In the genomic region with DNA sequence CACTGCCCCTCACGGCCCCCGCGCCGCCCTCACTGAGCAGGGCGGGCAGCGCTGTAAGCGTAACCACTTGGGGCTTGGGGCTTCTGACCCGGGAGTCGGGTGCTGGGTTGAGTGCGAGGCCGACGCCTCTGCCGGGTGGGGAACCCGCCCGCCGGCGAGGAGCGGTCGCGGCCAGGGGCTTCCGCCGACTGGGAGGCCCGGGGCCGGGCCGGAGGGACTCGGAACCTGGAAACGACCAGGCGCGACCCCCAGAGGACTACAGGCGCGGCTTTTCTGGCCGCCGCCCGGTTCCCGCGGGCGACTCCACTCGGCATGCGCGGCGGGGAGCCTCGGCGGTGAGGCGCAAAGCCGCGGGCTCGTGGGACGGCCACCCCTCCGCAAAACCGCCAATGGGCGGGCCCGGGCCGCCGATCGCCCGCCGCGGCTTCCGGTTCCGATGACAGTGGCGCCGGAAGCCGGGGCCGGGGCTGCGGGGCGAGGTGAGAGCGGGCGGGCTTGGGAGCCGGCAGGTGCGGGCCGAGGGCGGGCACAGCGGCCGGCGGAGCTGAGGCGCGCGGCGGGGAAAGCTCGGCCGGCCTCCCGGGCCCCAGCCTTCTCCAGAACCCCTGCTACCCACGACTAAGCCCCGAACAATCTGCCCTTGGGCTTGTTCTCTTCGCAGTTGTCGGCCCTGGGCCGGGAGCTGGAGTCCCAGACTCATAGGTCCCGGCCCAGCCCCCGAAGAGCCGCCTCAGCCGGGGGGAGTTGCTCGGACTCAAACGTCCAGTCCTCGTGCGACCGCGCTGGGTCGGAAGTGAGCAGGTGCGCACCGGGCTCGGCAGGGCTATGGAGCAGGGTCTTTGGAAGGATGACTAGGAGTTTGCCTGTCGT, we compare ENCODE assay signal across 1 cellular context.
TF ChIP-seq lines count a peak whose summit lies in the region.

Gene RMND5B, plus strand, starts transcription at position 439 of the 870 bp plus-strand sequence. CDS start 7,106 bp downstream, outside the sequence.

TF ChIP-seq in HEK293, 187 proteins besides CTCF, POLR2A, EP300 and RAD21 (continued from another document and continues in another):
- TF ChIP-seq, protein P1, sequence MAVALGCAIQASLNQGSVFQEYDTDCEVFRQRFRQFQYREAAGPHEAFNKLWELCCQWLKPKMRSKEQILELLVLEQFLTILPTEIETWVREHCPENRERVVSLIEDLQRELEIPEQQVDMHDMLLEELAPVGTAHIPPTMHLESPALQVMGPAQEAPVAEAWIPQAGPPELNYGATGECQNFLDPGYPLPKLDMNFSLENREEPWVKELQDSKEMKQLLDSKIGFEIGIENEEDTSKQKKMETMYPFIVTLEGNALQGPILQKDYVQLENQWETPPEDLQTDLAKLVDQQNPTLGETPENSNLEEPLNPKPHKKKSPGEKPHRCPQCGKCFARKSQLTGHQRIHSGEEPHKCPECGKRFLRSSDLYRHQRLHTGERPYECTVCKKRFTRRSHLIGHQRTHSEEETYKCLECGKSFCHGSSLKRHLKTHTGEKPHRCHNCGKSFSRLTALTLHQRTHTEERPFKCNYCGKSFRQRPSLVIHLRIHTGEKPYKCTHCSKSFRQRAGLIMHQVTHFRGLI (tag by site-specific recombination; IDR thresholded peaks at IDR 0.05), result peak; percentile 51; the same call in 1 of the 2 replicates
- TF ChIP-seq ZNF202 (tag by site-specific recombination; IDR thresholded peaks at IDR 0.05; ENCODE audit: borderline replicate concordance) (no peak), ZNF157 (tag by site-specific recombination; IDR thresholded peaks at IDR 0.05) (no peak), ZNF623 (tag by site-specific recombination; IDR thresholded peaks at IDR 0.05) (no peak), ZNF521 (tag by site-specific recombination; IDR thresholded peaks at IDR 0.05) (no peak), HIC1 (tag by site-specific recombination; IDR thresholded peaks at IDR 0.05) (peak; percentile 39; the same call in 1 of the 2 replicates), KLF8 (tag by site-specific recombination; IDR thresholded peaks at IDR 0.05) (peak; percentile 53; the same call in 1 of the 2 replicates), ZNF266 (tag by site-specific recombination; IDR thresholded peaks at IDR 0.05; ENCODE audit: low read depth) (no peak), ZNF174 (tag by site-specific recombination; IDR thresholded peaks at IDR 0.05) (no peak), ZNF529 (tag by site-specific recombination; IDR thresholded peaks at IDR 0.05; ENCODE audit: insufficient replicate concordance) (no peak), SP7 (tag by site-specific recombination; IDR thresholded peaks at IDR 0.05) (peak; percentile 72), ZNF121 (tag by site-specific recombination; IDR thresholded peaks at IDR 0.05) (0 out of 2 replicates have a peak, but pooled peaks have one; percentile 20), ZXDB (tag by site-specific recombination; IDR thresholded peaks at IDR 0.05) (peak; percentile 66), SETDB1 (IDR thresholded peaks at IDR 0.05; ENCODE audit: insufficient read length, low read length) (no peak), ZEB2 (tag by site-specific recombination; IDR thresholded peaks at IDR 0.05) (peak; percentile 66), ZSCAN4 (tag by site-specific recombination; IDR thresholded peaks at IDR 0.05) (no peak), ZNF701 (tag by site-specific recombination; IDR thresholded peaks at IDR 0.05) (no peak), ZNF600 (tag by site-specific recombination; IDR thresholded peaks at IDR 0.05) (no peak), MYNN (tag by site-specific recombination; IDR thresholded peaks at IDR 0.05; ENCODE audit: borderline replicate concordance) (no peak), SP2 (tag by site-specific recombination; IDR thresholded peaks at IDR 0.05) (peak; percentile 82), ZBTB48 (tag by site-specific recombination; IDR thresholded peaks at IDR 0.05) (peak; percentile 61; the same call in 1 of the 2 replicates), ZNF473 (tag by site-specific recombination; IDR thresholded peaks at IDR 0.05) (no peak), ZNF670 (tag by site-specific recombination; IDR thresholded peaks at IDR 0.05; ENCODE audit: low read depth) (no peak), OSR2 (tag by site-specific recombination; IDR thresholded peaks at IDR 0.05) (peak; percentile 86), ZNF37A (tag by site-specific recombination; IDR thresholded peaks at IDR 0.05) (no peak), ZNF664 (tag by site-specific recombination; IDR thresholded peaks at IDR 0.05) (no peak), ZFP69B (tag by site-specific recombination; IDR thresholded peaks at IDR 0.05) (peak; percentile 44; the same call in 1 of the 2 replicates), ZNF660 (tag by site-specific recombination; IDR thresholded peaks at IDR 0.05) (peak; percentile 93), ZNF155 (tag by site-specific recombination; IDR thresholded peaks at IDR 0.05) (no peak), ZNF394 (tag by site-specific recombination; IDR thresholded peaks at IDR 0.05; ENCODE audit: borderline replicate concordance) (peak; percentile 38; the same call in 1 of the 2 replicates), ZNF23 (tag by site-specific recombination; IDR thresholded peaks at IDR 0.05; ENCODE audit: borderline replicate concordance) (no peak), ZNF169 (tag by site-specific recombination; IDR thresholded peaks at IDR 0.05) (no peak), REPIN1 (tag by site-specific recombination; IDR thresholded peaks at IDR 0.05; ENCODE audit: low read depth) (no peak), ZNF585B (tag by site-specific recombination; IDR thresholded peaks at IDR 0.05) (no peak), KLF7 (tag by site-specific recombination; IDR thresholded peaks at IDR 0.05; ENCODE audit: borderline replicate concordance) (peak; percentile 70; the same call in 1 of the 2 replicates), TRIM28 (IDR thresholded peaks at IDR 0.05; ENCODE audit: borderline replicate concordance, low read length) (no peak), ZNF645 (tag by site-specific recombination; IDR thresholded peaks at IDR 0.05) (no peak)
- TF ChIP-seq, protein P2, sequence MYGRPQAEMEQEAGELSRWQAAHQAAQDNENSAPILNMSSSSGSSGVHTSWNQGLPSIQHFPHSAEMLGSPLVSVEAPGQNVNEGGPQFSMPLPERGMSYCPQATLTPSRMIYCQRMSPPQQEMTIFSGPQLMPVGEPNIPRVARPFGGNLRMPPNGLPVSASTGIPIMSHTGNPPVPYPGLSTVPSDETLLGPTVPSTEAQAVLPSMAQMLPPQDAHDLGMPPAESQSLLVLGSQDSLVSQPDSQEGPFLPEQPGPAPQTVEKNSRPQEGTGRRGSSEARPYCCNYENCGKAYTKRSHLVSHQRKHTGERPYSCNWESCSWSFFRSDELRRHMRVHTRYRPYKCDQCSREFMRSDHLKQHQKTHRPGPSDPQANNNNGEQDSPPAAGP (tag by site-specific recombination; IDR thresholded peaks at IDR 0.05), result peak; percentile 28; the same call in 1 of the 2 replicates
- TF ChIP-seq, protein P3, sequence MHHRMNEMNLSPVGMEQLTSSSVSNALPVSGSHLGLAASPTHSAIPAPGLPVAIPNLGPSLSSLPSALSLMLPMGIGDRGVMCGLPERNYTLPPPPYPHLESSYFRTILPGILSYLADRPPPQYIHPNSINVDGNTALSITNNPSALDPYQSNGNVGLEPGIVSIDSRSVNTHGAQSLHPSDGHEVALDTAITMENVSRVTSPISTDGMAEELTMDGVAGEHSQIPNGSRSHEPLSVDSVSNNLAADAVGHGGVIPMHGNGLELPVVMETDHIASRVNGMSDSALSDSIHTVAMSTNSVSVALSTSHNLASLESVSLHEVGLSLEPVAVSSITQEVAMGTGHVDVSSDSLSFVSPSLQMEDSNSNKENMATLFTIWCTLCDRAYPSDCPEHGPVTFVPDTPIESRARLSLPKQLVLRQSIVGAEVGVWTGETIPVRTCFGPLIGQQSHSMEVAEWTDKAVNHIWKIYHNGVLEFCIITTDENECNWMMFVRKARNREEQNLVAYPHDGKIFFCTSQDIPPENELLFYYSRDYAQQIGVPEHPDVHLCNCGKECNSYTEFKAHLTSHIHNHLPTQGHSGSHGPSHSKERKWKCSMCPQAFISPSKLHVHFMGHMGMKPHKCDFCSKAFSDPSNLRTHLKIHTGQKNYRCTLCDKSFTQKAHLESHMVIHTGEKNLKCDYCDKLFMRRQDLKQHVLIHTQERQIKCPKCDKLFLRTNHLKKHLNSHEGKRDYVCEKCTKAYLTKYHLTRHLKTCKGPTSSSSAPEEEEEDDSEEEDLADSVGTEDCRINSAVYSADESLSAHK (tag by site-specific recombination; IDR thresholded peaks at IDR 0.05), result 0 out of 2 replicates have a peak, but pooled peaks have one; percentile 14
- TF ChIP-seq, protein P4, sequence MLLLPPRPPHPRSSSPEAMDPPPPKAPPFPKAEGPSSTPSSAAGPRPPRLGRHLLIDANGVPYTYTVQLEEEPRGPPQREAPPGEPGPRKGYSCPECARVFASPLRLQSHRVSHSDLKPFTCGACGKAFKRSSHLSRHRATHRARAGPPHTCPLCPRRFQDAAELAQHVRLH (tag by site-specific recombination; IDR thresholded peaks at IDR 0.05), result no peak
- TF ChIP-seq, protein P5, sequence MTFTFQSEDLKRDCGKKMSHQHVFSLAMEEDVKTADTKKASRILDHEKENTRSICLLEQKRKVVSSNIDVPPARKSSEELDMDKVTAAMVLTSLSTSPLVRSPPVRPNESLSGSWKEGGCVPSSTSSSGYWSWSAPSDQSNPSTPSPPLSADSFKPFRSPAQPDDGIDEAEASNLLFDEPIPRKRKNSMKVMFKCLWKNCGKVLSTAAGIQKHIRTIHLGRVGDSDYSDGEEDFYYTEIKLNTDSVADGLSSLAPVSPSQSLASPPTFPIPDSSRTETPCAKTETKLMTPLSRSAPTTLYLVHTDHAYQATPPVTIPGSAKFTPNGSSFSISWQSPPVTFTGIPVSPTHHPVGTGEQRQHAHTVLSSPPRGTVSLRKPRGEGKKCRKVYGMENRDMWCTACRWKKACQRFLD (tag by site-specific recombination; IDR thresholded peaks at IDR 0.05), result no peak
- TF ChIP-seq, protein P6, sequence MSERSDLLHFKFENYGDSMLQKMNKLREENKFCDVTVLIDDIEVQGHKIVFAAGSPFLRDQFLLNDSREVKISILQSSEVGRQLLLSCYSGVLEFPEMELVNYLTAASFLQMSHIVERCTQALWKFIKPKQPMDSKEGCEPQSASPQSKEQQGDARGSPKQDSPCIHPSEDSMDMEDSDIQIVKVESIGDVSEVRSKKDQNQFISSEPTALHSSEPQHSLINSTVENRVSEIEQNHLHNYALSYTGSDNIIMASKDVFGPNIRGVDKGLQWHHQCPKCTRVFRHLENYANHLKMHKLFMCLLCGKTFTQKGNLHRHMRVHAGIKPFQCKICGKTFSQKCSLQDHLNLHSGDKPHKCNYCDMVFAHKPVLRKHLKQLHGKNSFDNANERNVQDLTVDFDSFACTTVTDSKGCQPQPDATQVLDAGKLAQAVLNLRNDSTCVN (tag by site-specific recombination; optimal IDR thresholded peaks at IDR 0.05), result peak; percentile 89
